19 cellular contexts compared by ENCODE assay signal in genomic region chr6:15853259-15853658, GRCh38.
A peak's percentile ranks its signal among the peaks of the same experiment; 100 is the strongest.
DNase-seq lines count a peak whose midpoint lies in the region; ATAC-seq and TF ChIP-seq lines count a peak whose summit lies in the region.
"Had no signal": no experiment of that assay in that cellular context is flagged by ENCODE, and none has a peak within 500 bp of the region (broad histone marks: within the 10 kb centered on the region; RNA-seq: fewer than 3 reads in every experiment).

No MANE protein-coding gene starts in this region.

- H3K27ac ChIP-seq in HEK293 (ENCODE audit: extremely low read depth, low read depth, low read length) = no peak overlapping the region
- H3K27ac ChIP-seq: BLaER1 had no signal

- TF ChIP-seq CTCF in activated CD8-positive, alpha-beta T cell treated with anti-CD3 and anti-CD28 coated beads for 36 hours (IDR thresholded peaks at IDR 0.05) = peak; percentile 25
- no peak for TF ChIP-seq CTCF in HEK293 (tag by site-specific recombination; IDR thresholded peaks at IDR 0.05)

- H3K27ac Mint-ChIP-seq in activated CD8-positive, alpha-beta T cell treated with anti-CD3 and anti-CD28 coated beads for 36 hours = no peak overlapping the region
- H3K27ac Mint-ChIP-seq in activated CD8-positive, alpha-beta T cell treated with anti-CD3 and anti-CD28 coated beads, Interleukin-2, amount 10 ng/mL, durations not matched to agents 7 days and 5 days = no peak overlapping the region
- peak overlapping the region; percentile 43 for H3K27ac Mint-ChIP-seq in dendritic cell treated with granulocyte-macrophage colony-stimulating factor and Interleukin-4, amounts not matched to agents 40 ng/mL and 50 ng/mL, for 4 days
- peak overlapping the region; percentile 4 for H3K27ac Mint-ChIP-seq in stimulated activated memory B cell treated with anti-CD40 and anti-IgM and Interleukin-4, amounts not matched to agents 10 μg/mL and 1 μg/mL and 100 μg/mL, for 72 hours
- H3K27ac Mint-ChIP-seq: CD4-positive, alpha-beta T cell; CD8-positive, alpha-beta T cell had no signal

- H3K36me3 ChIP-seq in HEK293 (ENCODE audit: control insufficient read depth in 2 of 2, insufficient read depth in 1 of 2, low read length in 2 of 2) = no peaks in the 10 kb centered on the region
- H3K36me3 ChIP-seq: BE2C, BLaER1 had no signal

- H3K9me3 Mint-ChIP-seq in activated CD8-positive, alpha-beta T cell treated with anti-CD3 and anti-CD28 coated beads for 36 hours = no peaks in the 10 kb centered on the region
- H3K9me3 Mint-ChIP-seq in activated CD8-positive, alpha-beta T cell treated with anti-CD3 and anti-CD28 coated beads, Interleukin-2, amount 10 ng/mL, durations not matched to agents 7 days and 5 days (ENCODE audit: insufficient read depth) = peaks cover 3% of the 10 kb centered on the region
- H3K9me3 Mint-ChIP-seq in dendritic cell treated with granulocyte-macrophage colony-stimulating factor and Interleukin-4, amounts not matched to agents 40 ng/mL and 50 ng/mL, for 4 days = peaks cover 12% of the 10 kb centered on the region
- no peaks in the 10 kb centered on the region for H3K9me3 Mint-ChIP-seq in stimulated activated memory B cell treated with anti-CD40 and anti-IgM and Interleukin-4, amounts not matched to agents 10 μg/mL and 1 μg/mL and 100 μg/mL, for 72 hours
- H3K9me3 Mint-ChIP-seq: CD4-positive, alpha-beta T cell; CD8-positive, alpha-beta T cell had no signal

- TF ChIP-seq POLR2A in GM18505 (IDR thresholded peaks at IDR 0.05; ENCODE audit: borderline replicate concordance, extremely low read depth, insufficient read depth, insufficient read length) = no peak

- H3K4me1 Mint-ChIP-seq in activated CD8-positive, alpha-beta T cell treated with anti-CD3 and anti-CD28 coated beads for 36 hours (ENCODE audit: low read depth) = no peaks in the 10 kb centered on the region
- H3K4me1 Mint-ChIP-seq in activated CD8-positive, alpha-beta T cell treated with anti-CD3 and anti-CD28 coated beads, Interleukin-2, amount 10 ng/mL, durations not matched to agents 7 days and 5 days (ENCODE audit: low read depth) = no peaks in the 10 kb centered on the region
- peaks cover 13% of the 10 kb centered on the region for H3K4me1 Mint-ChIP-seq in dendritic cell treated with granulocyte-macrophage colony-stimulating factor and Interleukin-4, amounts not matched to agents 40 ng/mL and 50 ng/mL, for 4 days (ENCODE audit: low read depth)
- peaks cover 7% of the 10 kb centered on the region for H3K4me1 Mint-ChIP-seq in stimulated activated memory B cell treated with anti-CD40 and anti-IgM and Interleukin-4, amounts not matched to agents 10 μg/mL and 1 μg/mL and 100 μg/mL, for 72 hours

- no peaks in the 10 kb centered on the region for H3K9me3 ChIP-seq in HEK293 (ENCODE audit: control insufficient read depth, insufficient read depth, low read depth, low read length)
- H3K9me3 ChIP-seq: BE2C, BLaER1, Caco-2 had no signal

- peaks cover 3% of the 10 kb centered on the region for H3K27me3 Mint-ChIP-seq in activated CD8-positive, alpha-beta T cell treated with anti-CD3 and anti-CD28 coated beads for 36 hours
- peaks cover 4% of the 10 kb centered on the region for H3K27me3 Mint-ChIP-seq in activated CD8-positive, alpha-beta T cell treated with anti-CD3 and anti-CD28 coated beads, Interleukin-2, amount 10 ng/mL, durations not matched to agents 7 days and 5 days (ENCODE audit: low read depth)
- H3K27me3 Mint-ChIP-seq in dendritic cell treated with granulocyte-macrophage colony-stimulating factor and Interleukin-4, amounts not matched to agents 40 ng/mL and 50 ng/mL, for 4 days = no peaks in the 10 kb centered on the region
- no peaks in the 10 kb centered on the region for H3K27me3 Mint-ChIP-seq in stimulated activated memory B cell treated with anti-CD40 and anti-IgM and Interleukin-4, amounts not matched to agents 10 μg/mL and 1 μg/mL and 100 μg/mL, for 72 hours

- no peak overlapping the region for H3K4me3 ChIP-seq in HEK293 (ENCODE audit: low read depth, low read length)
- H3K4me3 ChIP-seq: BLaER1 had no signal

- intact Hi-C loops in activated CD8-positive, alpha-beta T cell treated with anti-CD3 and anti-CD28 coated beads for 36 hours (cut with micrococcal nuclease) = no loop called here
- intact Hi-C loops in dendritic cell treated with granulocyte-macrophage colony-stimulating factor and Interleukin-4, amounts not matched to agents 40 ng/mL and 50 ng/mL, for 4 days (cut with micrococcal nuclease) = no loop called here

- DNase-seq in activated CD8-positive, alpha-beta T cell treated with anti-CD3 and anti-CD28 coated beads for 36 hours = no peak
- no peak for DNase-seq in activated CD8-positive, alpha-beta T cell treated with anti-CD3 and anti-CD28 coated beads, Interleukin-2, amount 10 ng/mL, durations not matched to agents 7 days and 5 days
- no peak for DNase-seq in activated effector memory CD4-positive, alpha-beta T cell treated with anti-CD3 and anti-CD28 coated beads, Interleukin-2, amount 50 U/mL, for 16 hours
- DNase-seq: 8988T; ACHN; BE2C; C1 segment of cervical spinal cord; Caco-2; Calu3; CD4-positive, alpha-beta T cell; CD8-positive, alpha-beta T cell; DMS79 treated with DMSO at 0.1 percent for 48 hours; GF-D8 had no signal

- no peak overlapping the region for H3K4me3 Mint-ChIP-seq in activated CD8-positive, alpha-beta T cell treated with anti-CD3 and anti-CD28 coated beads for 36 hours
- no peak overlapping the region for H3K4me3 Mint-ChIP-seq in activated CD8-positive, alpha-beta T cell treated with anti-CD3 and anti-CD28 coated beads, Interleukin-2, amount 10 ng/mL, durations not matched to agents 7 days and 5 days
- H3K4me3 Mint-ChIP-seq in dendritic cell treated with granulocyte-macrophage colony-stimulating factor and Interleukin-4, amounts not matched to agents 40 ng/mL and 50 ng/mL, for 4 days = no peak overlapping the region
- no peak overlapping the region for H3K4me3 Mint-ChIP-seq in stimulated activated memory B cell treated with anti-CD40 and anti-IgM and Interleukin-4, amounts not matched to agents 10 μg/mL and 1 μg/mL and 100 μg/mL, for 72 hours
- H3K4me3 Mint-ChIP-seq: CD4-positive, alpha-beta T cell; CD8-positive, alpha-beta T cell had no signal

- CTCF ChIA-PET in activated CD8-positive, alpha-beta T cell treated with anti-CD3 and anti-CD28 coated beads for 36 hours (lab: Charles Lee) = interaction anchor here (0.8 kb wide), 1 partner anchor 9 kb away, joined by 3 read pairs; no protein-coding TSS in a partner anchor
- CTCF ChIA-PET in activated CD8-positive, alpha-beta T cell treated with anti-CD3 and anti-CD28 coated beads, Interleukin-2, amount 10 ng/mL, durations not matched to agents 7 days and 5 days (lab: Charles Lee) = no interaction called here
- CTCF ChIA-PET in HEK293 (lab: Yijun Ruan, JAX) = interaction anchor here (0.7 kb wide), 1 partner anchor 39 kb away, joined by 5 read pairs; no protein-coding TSS in a partner anchor

- POLR2A ChIA-PET in activated CD8-positive, alpha-beta T cell treated with anti-CD3 and anti-CD28 coated beads for 36 hours (lab: Charles Lee) = no interaction called here
- POLR2A ChIA-PET in activated CD8-positive, alpha-beta T cell treated with anti-CD3 and anti-CD28 coated beads, Interleukin-2, amount 10 ng/mL, durations not matched to agents 7 days and 5 days (lab: Charles Lee) = no interaction called here
- POLR2A ChIA-PET in HEK293 (lab: Yijun Ruan, JAX) = no interaction called here

- H3K4me1 ChIP-seq in HEK293 (ENCODE audit: control insufficient read depth, insufficient read depth, low read length) = no peaks in the 10 kb centered on the region
- H3K4me1 ChIP-seq: BE2C, BLaER1, Caco-2 had no signal

- no peak for ATAC-seq in activated CD8-positive, alpha-beta T cell treated with anti-CD3 and anti-CD28 coated beads for 36 hours
- ATAC-seq in activated CD8-positive, alpha-beta T cell treated with anti-CD3 and anti-CD28 coated beads, Interleukin-2, amount 10 ng/mL, durations not matched to agents 7 days and 5 days = no peak
- no peak for ATAC-seq in stimulated activated memory B cell treated with anti-CD40 and anti-IgM and Interleukin-4, amounts not matched to agents 10 μg/mL and 1 μg/mL and 100 μg/mL, for 72 hours
- ATAC-seq in GM18505 (IDR thresholded peaks at IDR 0.05; ENCODE audit: unreplicated experiment) = no peak
- ATAC-seq in GM21825 (IDR thresholded peaks at IDR 0.05; ENCODE audit: unreplicated experiment) = no peak
- ATAC-seq: CD8-positive, alpha-beta T cell had no signal

- H3K36me3 Mint-ChIP-seq in activated CD8-positive, alpha-beta T cell treated with anti-CD3 and anti-CD28 coated beads for 36 hours (ENCODE audit: low read depth) = no peaks in the 10 kb centered on the region
- H3K36me3 Mint-ChIP-seq in activated CD8-positive, alpha-beta T cell treated with anti-CD3 and anti-CD28 coated beads, Interleukin-2, amount 10 ng/mL, durations not matched to agents 7 days and 5 days (ENCODE audit: low read depth) = no peaks in the 10 kb centered on the region
- H3K36me3 Mint-ChIP-seq in dendritic cell treated with granulocyte-macrophage colony-stimulating factor and Interleukin-4, amounts not matched to agents 40 ng/mL and 50 ng/mL, for 4 days (ENCODE audit: low read depth) = no peaks in the 10 kb centered on the region
- H3K36me3 Mint-ChIP-seq in stimulated activated memory B cell treated with anti-CD40 and anti-IgM and Interleukin-4, amounts not matched to agents 10 μg/mL and 1 μg/mL and 100 μg/mL, for 72 hours = no peaks in the 10 kb centered on the region
- H3K36me3 Mint-ChIP-seq: CD8-positive, alpha-beta T cell had no signal

TF ChIP-seq in HEK293, 187 proteins besides CTCF, POLR2A, EP300 and RAD21:
- TF ChIP-seq KLF16 (tag by site-specific recombination; IDR thresholded peaks at IDR 0.05) (no peak), ZNF513 (tag by site-specific recombination; IDR thresholded peaks at IDR 0.05) (peak; percentile 88)

Comparison
In these comparisons a context has a peak if more than half of its experiments do, and no peak if none do; other contexts are left out.
1. H3K27ac Mint-ChIP-seq: peak in dendritic cell treated with granulocyte-macrophage colony-stimulating factor and Interleukin-4, amounts not matched to agents 40 ng/mL and 50 ng/mL, for 4 days (single experiment) and stimulated activated memory B cell treated with anti-CD40 and anti-IgM and Interleukin-4, amounts not matched to agents 10 μg/mL and 1 μg/mL and 100 μg/mL, for 72 hours (single experiment); none in activated CD8-positive, alpha-beta T cell treated with anti-CD3 and anti-CD28 coated beads for 36 hours (single experiment) and activated CD8-positive, alpha-beta T cell treated with anti-CD3 and anti-CD28 coated beads, Interleukin-2, amount 10 ng/mL, durations not matched to agents 7 days and 5 days (single experiment).